19 cellular contexts compared by ENCODE assay signal in genomic region chr1:67323087-67323486, GRCh38. TPM values are rescaled to one million over a fixed set of nuclear protein-coding genes. Genes with fewer than 3 reads are reported as not detected.
A peak's percentile ranks its signal among the peaks of the same experiment; 100 is the strongest.
DNase-seq lines count a peak whose midpoint lies in the region; ATAC-seq and TF ChIP-seq lines count a peak whose summit lies in the region.
"Had no signal": no experiment of that assay in that cellular context is flagged by ENCODE, and none has a peak within 500 bp of the region (broad histone marks: within the 10 kb centered on the region; RNA-seq: fewer than 3 reads in every experiment).

No MANE protein-coding gene starts in this region.

- no peaks in the 10 kb centered on the region for H3K4me1 ChIP-seq in CD4-positive, CD25-positive, alpha-beta regulatory T cell (ENCODE audit: control insufficient read depth, insufficient read depth, low read length, poor library complexity, severe bottlenecking)
- H3K4me1 ChIP-seq in foreskin keratinocyte: peaks cover 5% of the 10 kb centered on the region

- peaks cover 6% of the 10 kb centered on the region for H3K36me3 ChIP-seq in CD4-positive, CD25-positive, alpha-beta regulatory T cell (ENCODE audit: control insufficient read depth, insufficient read depth, low read length)

- H3K27me3 ChIP-seq in CD4-positive, CD25-positive, alpha-beta regulatory T cell (ENCODE audit: control insufficient read depth, insufficient read depth, low read length): no peaks in the 10 kb centered on the region
- H3K27me3 ChIP-seq in foreskin keratinocyte: no peaks in the 10 kb centered on the region

- peaks cover 63% of the 10 kb centered on the region for H3K36me3 Mint-ChIP-seq in activated CD8-positive, alpha-beta memory T cell treated with anti-CD3 and anti-CD28 coated beads, Interleukin-2, amount 10 ng/mL, durations not matched to agents 7 days and 5 days
- H3K36me3 Mint-ChIP-seq in CD4-positive, CD25-positive, alpha-beta regulatory T cell: peaks cover 4% of the 10 kb centered on the region
- no peaks in the 10 kb centered on the region for H3K36me3 Mint-ChIP-seq in naive thymus-derived CD8-positive, alpha-beta T cell
- H3K36me3 Mint-ChIP-seq: IgD-negative memory B cell had no signal

- H3K27ac ChIP-seq in CD4-positive, CD25-positive, alpha-beta regulatory T cell (ENCODE audit: insufficient read depth, low read length, poor library complexity, severe bottlenecking): no peak overlapping the region
- no peak overlapping the region for H3K27ac ChIP-seq in foreskin keratinocyte
- H3K27ac ChIP-seq: C4-2B, RWPE1 had no signal

- peaks cover 31% of the 10 kb centered on the region for H3K4me1 Mint-ChIP-seq in activated CD8-positive, alpha-beta memory T cell treated with anti-CD3 and anti-CD28 coated beads, Interleukin-2, amount 10 ng/mL, durations not matched to agents 7 days and 5 days
- H3K4me1 Mint-ChIP-seq in CD4-positive, CD25-positive, alpha-beta regulatory T cell: peaks cover 0 to 12% (median 0%) of the 10 kb centered on the region in 4 donors
- peaks cover 0 to 2% (median 0%) of the 10 kb centered on the region in 4 donors for H3K4me1 Mint-ChIP-seq in naive thymus-derived CD8-positive, alpha-beta T cell
- H3K4me1 Mint-ChIP-seq: IgD-negative memory B cell had no signal

- no peak for TF ChIP-seq CTCF in foreskin keratinocyte (conservative IDR thresholded peaks at IDR 0.05)

- no peaks in the 10 kb centered on the region for H3K9me3 ChIP-seq in CD4-positive, CD25-positive, alpha-beta regulatory T cell (ENCODE audit: control insufficient read depth in 2 of 2, low read length in 2 of 2)

- CTCF ChIA-PET in activated CD8-positive, alpha-beta memory T cell treated with anti-CD3 and anti-CD28 coated beads, Interleukin-2, amount 10 ng/mL, durations not matched to agents 7 days and 5 days (lab: Charles Lee): interaction anchor here (1.7 kb wide), 1 partner anchor 9 kb away, joined by 3 read pairs; no protein-coding TSS in a partner anchor

- H3K9me3 Mint-ChIP-seq in activated CD8-positive, alpha-beta memory T cell treated with anti-CD3 and anti-CD28 coated beads, Interleukin-2, amount 10 ng/mL, durations not matched to agents 7 days and 5 days (ENCODE audit: low read depth): no peaks in the 10 kb centered on the region
- peaks cover 0 to 1% (median 0%) of the 10 kb centered on the region in 7 donors for H3K9me3 Mint-ChIP-seq in CD4-positive, CD25-positive, alpha-beta regulatory T cell
- H3K9me3 Mint-ChIP-seq in naive thymus-derived CD8-positive, alpha-beta T cell: peaks cover 0 to 2% (median 0%) of the 10 kb centered on the region in 9 donors
- H3K9me3 Mint-ChIP-seq: IgD-negative memory B cell had no signal

- ATAC-seq in activated CD8-positive, alpha-beta memory T cell treated with anti-CD3 and anti-CD28 coated beads, Interleukin-2, amount 10 ng/mL, durations not matched to agents 7 days and 5 days: peak; percentile 57
- peak; percentile 22 to 40 for ATAC-seq in CD4-positive, CD25-positive, alpha-beta regulatory T cell (ENCODE audit: low read depth in 2 of 2)
- ATAC-seq in foreskin keratinocyte: peak; percentile 24
- ATAC-seq in naive thymus-derived CD8-positive, alpha-beta T cell: no peak
- no peak for ATAC-seq in HG02678 (IDR thresholded peaks at IDR 0.05; ENCODE audit: unreplicated experiment)
- ATAC-seq: PC-3 had no signal

- peaks cover 3% of the 10 kb centered on the region for H3K27me3 Mint-ChIP-seq in activated CD8-positive, alpha-beta memory T cell treated with anti-CD3 and anti-CD28 coated beads, Interleukin-2, amount 10 ng/mL, durations not matched to agents 7 days and 5 days
- H3K27me3 Mint-ChIP-seq in CD4-positive, CD25-positive, alpha-beta regulatory T cell: no peaks in the 10 kb centered on the region
- peaks cover 0 to 12% (median 0%) of the 10 kb centered on the region in 5 donors for H3K27me3 Mint-ChIP-seq in naive thymus-derived CD8-positive, alpha-beta T cell
- H3K27me3 Mint-ChIP-seq: IgD-negative memory B cell had no signal

- H3K4me3 Mint-ChIP-seq in activated CD8-positive, alpha-beta memory T cell treated with anti-CD3 and anti-CD28 coated beads, Interleukin-2, amount 10 ng/mL, durations not matched to agents 7 days and 5 days: no peak overlapping the region
- no peak overlapping the region for H3K4me3 Mint-ChIP-seq in CD4-positive, CD25-positive, alpha-beta regulatory T cell
- no peak overlapping the region for H3K4me3 Mint-ChIP-seq in naive thymus-derived CD8-positive, alpha-beta T cell
- H3K4me3 Mint-ChIP-seq: IgD-negative memory B cell had no signal

- no peak for DNase-seq in activated CD8-positive, alpha-beta memory T cell treated with anti-CD3 and anti-CD28 coated beads, Interleukin-2, amount 10 ng/mL, durations not matched to agents 7 days and 5 days
- no peak for DNase-seq in activated CD8-positive, alpha-beta memory T cell treated with anti-CD3 and anti-CD28 coated beads, Interleukin-2, amount 50 U/mL, for 4 hours
- no peak for DNase-seq in CD4-positive, CD25-positive, alpha-beta regulatory T cell
- DNase-seq in HT1080 (ENCODE audit: low read depth) (peak; percentile 10), foreskin keratinocyte (no peak), HT-29 (ENCODE audit: low spot score) (no peak)
- DNase-seq in naive thymus-derived CD8-positive, alpha-beta T cell: no peak
- DNase-seq: EL, H7, NCI-H1105, NCI-H1694, NCI-H510A treated with DMSO at 0.1 percent for 48 hours, NCI-H82, PC-3 had no signal

- H3K27ac Mint-ChIP-seq in activated CD8-positive, alpha-beta memory T cell treated with anti-CD3 and anti-CD28 coated beads, Interleukin-2, amount 10 ng/mL, durations not matched to agents 7 days and 5 days: no peak overlapping the region
- H3K27ac Mint-ChIP-seq in CD4-positive, CD25-positive, alpha-beta regulatory T cell: no peak overlapping the region
- no peak overlapping the region for H3K27ac Mint-ChIP-seq in naive thymus-derived CD8-positive, alpha-beta T cell
- H3K27ac Mint-ChIP-seq: IgD-negative memory B cell had no signal

- POLR2A ChIA-PET in naive thymus-derived CD8-positive, alpha-beta T cell (lab: Charles Lee): interaction anchor here (0.5 kb wide), 1 partner anchor 16 kb away, joined by 3 read pairs; no protein-coding TSS in a partner anchor

- no peak overlapping the region for H3K4me3 ChIP-seq in CD4-positive, CD25-positive, alpha-beta regulatory T cell (ENCODE audit: low read depth, low read length)

RNA-seq across cellular contexts. Expression of gene IL12RB2, which starts 15.4 kb away (rescaled TPM):
- total RNA-seq in activated CD8-positive, alpha-beta memory T cell treated with anti-CD3 and anti-CD28 coated beads, Interleukin-2, amount 10 ng/mL, durations not matched to agents 7 days and 5 days: 10 to 100 TPM; 23.8 to 54.0 TPM
- total RNA-seq in CD4-positive, CD25-positive, alpha-beta regulatory T cell: 43.5 TPM
- 10 to 100 TPM; 11.9 to 20.1 (median 16.4) TPM for polyA plus RNA-seq in CD4-positive, CD25-positive, alpha-beta regulatory T cell
- total RNA-seq in HT1080 (2014; rRNA removed; shearing (Covaris generic)): not detected in 2 replicates
- polyA plus RNA-seq in HT1080 (2015; cell fraction: cytosol; rRNA removed): not detected in 2 replicates
- not detected in 2 replicates for polyA plus RNA-seq in HT1080 (2015; cell fraction: nucleus; rRNA removed)
- 1.9 and 2.1 TPM in 2 replicates for total RNA-seq in foreskin keratinocyte
- 0.79 and 1.9 TPM in 2 replicates for polyA plus RNA-seq in foreskin keratinocyte
- not detected for total RNA-seq in naive thymus-derived CD8-positive, alpha-beta T cell
- under 1 TPM; 0.11 to 0.52 (median 0.11) TPM for polyA plus RNA-seq in naive thymus-derived CD8-positive, alpha-beta T cell
- not detected in 2 replicates for total RNA-seq in HT-29 (2014; rRNA removed; shearing (Covaris generic))
- total RNA-seq: LHCN-M2, PC-3 had no signal

Comparison
In these comparisons a context has a peak if more than half of its experiments do, and no peak if none do; other contexts are left out.
1. ATAC-seq: peak in activated CD8-positive, alpha-beta memory T cell treated with anti-CD3 and anti-CD28 coated beads, Interleukin-2, amount 10 ng/mL, durations not matched to agents 7 days and 5 days (single experiment), CD4-positive, CD25-positive, alpha-beta regulatory T cell (2 of 2) and foreskin keratinocyte (single experiment); none in naive thymus-derived CD8-positive, alpha-beta T cell (0 of 2) and HG02678 (single experiment).